22 cellular contexts compared by ENCODE assay signal in genomic region chr4:3197366-3198105, GRCh38. TPM values are rescaled to one million over a fixed set of nuclear protein-coding genes. Genes with fewer than 3 reads are reported as not detected.
A peak's percentile ranks its signal among the peaks of the same experiment; 100 is the strongest.
DNase-seq lines count a peak whose midpoint lies in the region; ATAC-seq, FAIRE-seq and TF ChIP-seq lines count a peak whose summit lies in the region.
"Had no signal": no experiment of that assay in that cellular context is flagged by ENCODE, and none has a peak within 500 bp of the region (broad histone marks: within the 10 kb centered on the region; RNA-seq: fewer than 3 reads in every experiment).

No MANE protein-coding gene starts in this region.

- H3K27me3 Mint-ChIP-seq in activated naive CD4-positive, alpha-beta T cell treated with anti-CD3 and anti-CD28 coated beads, Interleukin-2, amount 50 U/mL, for 24 hours = no peaks in the 10 kb centered on the region
- H3K27me3 Mint-ChIP-seq in activated naive CD4-positive, alpha-beta T cell treated with anti-CD3 and anti-CD28 coated beads for 36 hours (ENCODE audit: low read depth) = no peaks in the 10 kb centered on the region
- no peaks in the 10 kb centered on the region for H3K27me3 Mint-ChIP-seq in T-cell

- TF ChIP-seq CTCF in D721Med (IDR thresholded peaks at IDR 0.05; ENCODE audit: insufficient read depth, missing control alignments) = no peak

- DNase-seq in activated naive CD4-positive, alpha-beta T cell treated with anti-CD3 and anti-CD28 coated beads for 36 hours = no peak
- no peak for DNase-seq in T-cell
- peak; percentile 24 for DNase-seq in left lobe of liver (ENCODE audit: low spot score)
- DNase-seq in stimulated activated effector memory CD8-positive, alpha-beta T cell treated with anti-CD3 and anti-CD28 coated beads, Interleukin-12 subunit alpha, Interleukin-12 subunit beta, amount 100 ng/mL, for 72 hours (ENCODE audit: low spot score in 2 of 2) = no peak
- DNase-seq in NK-92 treated with Interleukin-12 subunit alpha and Interleukin-12 subunit beta, amount 100 ng/mL, for 24 hours (lab: John Stamatoyannopoulos, UW) = no peak
- no peak for DNase-seq in D721Med (ENCODE audit: insufficient read length, low spot score)
- DNase-seq in stimulated activated CD4-positive, alpha-beta T cell treated with anti-CD3 and anti-CD28 coated beads, Interleukin-2, amount 100 ng/mL, for 24 hours = no peak
- DNase-seq: activated CD4-positive, alpha-beta T cell treated with anti-CD3 and anti-CD28 coated beads for 48 hours; activated naive CD4-positive, alpha-beta T cell treated with anti-CD3 and anti-CD28 coated beads, Interleukin-2, amount 50 U/mL, for 16 hours; C1 segment of cervical spinal cord; dorsolateral prefrontal cortex; Kasumi-1; mesenchymal stem cell; NCI-H1694 treated with DMSO at 0.1 percent for 48 hours; NCI-H2171 treated with DMSO at 0.1 percent for 48 hours; NCI-H526; right cardiac atrium; stimulated activated CD4-positive, alpha-beta T cell treated with anti-CD3 and anti-CD28 coated beads, Interleukin-4, amount 100 ng/mL, for 24 hours; stimulated activated naive CD8-positive, alpha-beta T cell treated with anti-CD3 and anti-CD28 coated beads, Interleukin-15, Interleukin-2, amounts not matched to agents 100 U/mL and 50 U/mL, for 24 hours had no signal

- FAIRE-seq in D721Med (lab: Jason Lieb, UNC) = no peak

- CTCF ChIA-PET in activated naive CD4-positive, alpha-beta T cell treated with anti-CD3 and anti-CD28 coated beads for 36 hours (lab: Charles Lee) = no interaction called here
- CTCF ChIA-PET in T-cell (lab: Charles Lee) = interaction anchor here (0.7 to 1.0 kb wide), 3 partner anchors 28 to 246 kb away, joined by 3 to 4 read pairs (median 3); no protein-coding TSS in a partner anchor

- peak overlapping the region; percentile 19 for H3K4me3 Mint-ChIP-seq in activated naive CD4-positive, alpha-beta T cell treated with anti-CD3 and anti-CD28 coated beads, Interleukin-2, amount 50 U/mL, for 24 hours
- H3K4me3 Mint-ChIP-seq in activated naive CD4-positive, alpha-beta T cell treated with anti-CD3 and anti-CD28 coated beads for 36 hours = no peak overlapping the region
- peak overlapping the region in 1 of 3 donors; percentile 71 for H3K4me3 Mint-ChIP-seq in T-cell
- no peak overlapping the region for H3K4me3 Mint-ChIP-seq in stimulated activated effector memory CD8-positive, alpha-beta T cell treated with anti-CD3 and anti-CD28 coated beads, Interleukin-12 subunit alpha, Interleukin-12 subunit beta, amount 100 ng/mL, for 72 hours
- H3K4me3 Mint-ChIP-seq: nephron had no signal

- H3K27ac Mint-ChIP-seq in activated naive CD4-positive, alpha-beta T cell treated with anti-CD3 and anti-CD28 coated beads, Interleukin-2, amount 50 U/mL, for 24 hours = peak overlapping the region; percentile 74
- H3K27ac Mint-ChIP-seq in activated naive CD4-positive, alpha-beta T cell treated with anti-CD3 and anti-CD28 coated beads for 36 hours = no peak overlapping the region
- peak overlapping the region; percentile 47 to 86 for H3K27ac Mint-ChIP-seq in T-cell
- peak overlapping the region; percentile 64 for H3K27ac Mint-ChIP-seq in stimulated activated effector memory CD8-positive, alpha-beta T cell treated with anti-CD3 and anti-CD28 coated beads, Interleukin-12 subunit alpha, Interleukin-12 subunit beta, amount 100 ng/mL, for 72 hours
- H3K27ac Mint-ChIP-seq: nephron had no signal

- H3K4me1 Mint-ChIP-seq in activated naive CD4-positive, alpha-beta T cell treated with anti-CD3 and anti-CD28 coated beads, Interleukin-2, amount 50 U/mL, for 24 hours = peaks cover 72% of the 10 kb centered on the region
- H3K4me1 Mint-ChIP-seq in activated naive CD4-positive, alpha-beta T cell treated with anti-CD3 and anti-CD28 coated beads for 36 hours (ENCODE audit: low read depth) = peaks cover 65% of the 10 kb centered on the region
- peaks cover 78 to 80% (median 79%) of the 10 kb centered on the region in 3 donors for H3K4me1 Mint-ChIP-seq in T-cell
- H3K4me1 Mint-ChIP-seq in stimulated activated effector memory CD8-positive, alpha-beta T cell treated with anti-CD3 and anti-CD28 coated beads, Interleukin-12 subunit alpha, Interleukin-12 subunit beta, amount 100 ng/mL, for 72 hours = peaks cover 68% of the 10 kb centered on the region

- no peaks in the 10 kb centered on the region for H3K9me3 Mint-ChIP-seq in activated naive CD4-positive, alpha-beta T cell treated with anti-CD3 and anti-CD28 coated beads, Interleukin-2, amount 50 U/mL, for 24 hours
- no peaks in the 10 kb centered on the region for H3K9me3 Mint-ChIP-seq in activated naive CD4-positive, alpha-beta T cell treated with anti-CD3 and anti-CD28 coated beads for 36 hours
- no peaks in the 10 kb centered on the region for H3K9me3 Mint-ChIP-seq in T-cell
- no peaks in the 10 kb centered on the region for H3K9me3 Mint-ChIP-seq in stimulated activated effector memory CD8-positive, alpha-beta T cell treated with anti-CD3 and anti-CD28 coated beads, Interleukin-12 subunit alpha, Interleukin-12 subunit beta, amount 100 ng/mL, for 72 hours
- H3K9me3 Mint-ChIP-seq: nephron had no signal

- H3K36me3 Mint-ChIP-seq in activated naive CD4-positive, alpha-beta T cell treated with anti-CD3 and anti-CD28 coated beads, Interleukin-2, amount 50 U/mL, for 24 hours = no peaks in the 10 kb centered on the region
- peaks cover 8% of the 10 kb centered on the region for H3K36me3 Mint-ChIP-seq in activated naive CD4-positive, alpha-beta T cell treated with anti-CD3 and anti-CD28 coated beads for 36 hours (ENCODE audit: low read depth)
- H3K36me3 Mint-ChIP-seq in T-cell = peaks cover 19% of the 10 kb centered on the region
- H3K36me3 Mint-ChIP-seq in stimulated activated effector memory CD8-positive, alpha-beta T cell treated with anti-CD3 and anti-CD28 coated beads, Interleukin-12 subunit alpha, Interleukin-12 subunit beta, amount 100 ng/mL, for 72 hours = peaks cover 51% of the 10 kb centered on the region

- POLR2A ChIA-PET in T-cell (lab: Charles Lee) = interaction anchor here (0.6 to 0.7 kb wide), 2 partner anchors 147 to 148 kb away, joined by 4 to 13 read pairs; no protein-coding TSS in a partner anchor

- no peak for ATAC-seq in T-cell (replicated peaks in 1 of 4)
- no peak for ATAC-seq in left lobe of liver
- ATAC-seq in stimulated activated effector memory CD8-positive, alpha-beta T cell treated with anti-CD3 and anti-CD28 coated beads, Interleukin-12 subunit alpha, Interleukin-12 subunit beta, amount 100 ng/mL, for 72 hours = no peak
- ATAC-seq: right cardiac atrium; stimulated activated naive CD8-positive, alpha-beta T cell treated with anti-CD3 and anti-CD28 coated beads, Interleukin-15, Interleukin-2, amounts not matched to agents 100 U/mL and 50 U/mL, for 24 hours had no signal

- intact Hi-C loops in activated naive CD4-positive, alpha-beta T cell treated with anti-CD3 and anti-CD28 coated beads for 36 hours (cut with micrococcal nuclease) = no loop called here

RNA-seq across cellular contexts. Expression of gene MSANTD1, which starts 51.4 kb away (rescaled TPM):
- total RNA-seq in activated naive CD4-positive, alpha-beta T cell treated with anti-CD3 and anti-CD28 coated beads for 36 hours = under 1 TPM; 0.49 to 0.55 TPM
- 1 to 10 TPM in 4 of 5 donors, under 1 TPM in 1; 0.60 to 2.5 (median 1.6) TPM for total RNA-seq in T-cell
- 1.1 TPM for total RNA-seq in left lobe of liver
- total RNA-seq: epithelial cell of proximal tubule had no signal
